16 cellular contexts compared by ENCODE assay signal in the genomic region with DNA sequence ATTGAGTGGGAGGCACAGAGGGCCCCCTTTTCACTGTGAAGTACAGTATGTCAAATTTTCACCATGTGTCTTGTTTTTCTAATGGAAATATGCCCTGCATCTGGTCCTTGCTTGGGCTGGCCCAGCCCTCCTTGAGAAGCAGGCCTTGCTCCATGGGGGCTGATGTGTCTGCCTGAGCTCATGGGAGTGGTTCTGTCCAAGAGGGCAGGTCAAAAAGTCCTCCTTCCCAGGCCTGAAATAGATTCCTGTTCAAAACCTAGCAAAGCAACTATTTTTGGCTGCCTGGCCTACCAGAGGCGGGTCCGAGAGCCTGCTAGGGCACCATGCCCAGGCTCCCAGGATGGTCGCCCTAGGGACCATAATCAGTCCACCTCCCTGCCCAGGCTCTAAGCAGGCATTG. TPM values are rescaled to one million over a fixed set of nuclear protein-coding genes. Genes with fewer than 3 reads are reported as not detected.
A peak's percentile ranks its signal among the peaks of the same experiment; 100 is the strongest.
DNase-seq lines count a peak whose midpoint lies in the region; ATAC-seq lines count a peak whose summit lies in the region.
"Had no signal": no experiment of that assay in that cellular context is flagged by ENCODE, and none has a peak within 500 bp of the region (broad histone marks: within the 10 kb centered on the region; RNA-seq: fewer than 3 reads in every experiment).

No MANE protein-coding gene starts in this region.

- peak; percentile 22 for DNase-seq in NCI-H524 treated with DMSO at 0.1 percent for 48 hours (lab: John Stamatoyannopoulos, UW)
- peak; percentile 60 for DNase-seq in Right ventricle myocardium superior
- DNase-seq in myocyte (ENCODE audit: low read depth) = peak; percentile 20
- DNase-seq in SHP77 (lab: John Stamatoyannopoulos, UW) = no peak
- DNase-seq in GOT3 (lab: John Stamatoyannopoulos, UW) = no peak
- no peak for DNase-seq in NCI-H1436 treated with DMSO at 0.1 percent for 48 hours (lab: John Stamatoyannopoulos, UW)
- DNase-seq: COR-L47, NCI-H2107, NCI-H226, NCI-H748 treated with DMSO at 0.1 percent for 48 hours, SIG-M5 had no signal

- peaks cover 15 to 40% (median 29%) of the 10 kb centered on the region in 3 donors for H3K4me1 ChIP-seq in skeletal muscle tissue (ENCODE audit: control insufficient read depth in 3 of 3, insufficient read depth in 3 of 3, low read length in 3 of 3)

- H3K9ac ChIP-seq in skeletal muscle tissue (ENCODE audit: low read depth in 1 of 3, low read length in 3 of 3) = no peak overlapping the region

- no peak overlapping the region for H3K4me3 ChIP-seq in skeletal muscle tissue (ENCODE audit: low read length in 3 of 3)
- H3K4me3 ChIP-seq: K562 had no signal

- H3K27me3 ChIP-seq in skeletal muscle tissue (ENCODE audit: control insufficient read depth in 3 of 3, insufficient read depth in 3 of 3, low read length in 3 of 3) = peaks cover 0 to 2% (median 0%) of the 10 kb centered on the region in 3 donors

- no peaks in the 10 kb centered on the region for H3K9me3 ChIP-seq in skeletal muscle tissue (ENCODE audit: control insufficient read depth in 3 of 3, low read length in 3 of 3)

- H3K27ac ChIP-seq in skeletal muscle tissue (ENCODE audit: low read depth, low read length) = peak overlapping the region; percentile 28
- H3K27ac ChIP-seq: C4-2B had no signal

- no peaks in the 10 kb centered on the region for H3K36me3 ChIP-seq in skeletal muscle tissue (ENCODE audit: control insufficient read depth in 3 of 3, insufficient read depth in 3 of 3, low read length in 3 of 3)

- ATAC-seq in Right ventricle myocardium superior (ENCODE audit: poor library complexity) (peak; percentile 47), GM21528 (IDR thresholded peaks at IDR 0.05; ENCODE audit: low FRiP score, unreplicated experiment) (no peak)
- ATAC-seq: K562, Panc1 had no signal

- intact Hi-C loops in Right ventricle myocardium superior (cut with DNase I) = no loop called here

RNA-seq across cellular contexts. Expression of a gene that starts 40.5 kb away (rescaled TPM):
- 28.8 TPM for total RNA-seq in Right ventricle myocardium superior
- 2.7 and 3.8 TPM in 2 replicates for total RNA-seq in myocyte
- 0.79 TPM for polyA plus RNA-seq in myocyte (2012)
- 23.0 TPM for total RNA-seq in skeletal muscle tissue
- polyA plus RNA-seq: K562 had no signal

Comparison
In these comparisons a context has a peak if more than half of its experiments do, and no peak if none do; other contexts are left out.
1. DNase-seq: peak in NCI-H524 treated with DMSO at 0.1 percent for 48 hours (single experiment), Right ventricle myocardium superior (single experiment) and myocyte (single experiment); none in SHP77 (0 of 2), GOT3 (single experiment) and NCI-H1436 treated with DMSO at 0.1 percent for 48 hours (single experiment).